1 cellular context compared by ENCODE assay signal in genomic region chr1:16014509-16015482, GRCh38.
TF ChIP-seq lines count a peak whose summit lies in the region.

No MANE protein-coding gene starts in this region.

TF ChIP-seq in HepG2, 621 proteins besides CTCF, POLR2A, EP300 and RAD21 (continued from another document and continues in another):
- TF ChIP-seq, protein P1, sequence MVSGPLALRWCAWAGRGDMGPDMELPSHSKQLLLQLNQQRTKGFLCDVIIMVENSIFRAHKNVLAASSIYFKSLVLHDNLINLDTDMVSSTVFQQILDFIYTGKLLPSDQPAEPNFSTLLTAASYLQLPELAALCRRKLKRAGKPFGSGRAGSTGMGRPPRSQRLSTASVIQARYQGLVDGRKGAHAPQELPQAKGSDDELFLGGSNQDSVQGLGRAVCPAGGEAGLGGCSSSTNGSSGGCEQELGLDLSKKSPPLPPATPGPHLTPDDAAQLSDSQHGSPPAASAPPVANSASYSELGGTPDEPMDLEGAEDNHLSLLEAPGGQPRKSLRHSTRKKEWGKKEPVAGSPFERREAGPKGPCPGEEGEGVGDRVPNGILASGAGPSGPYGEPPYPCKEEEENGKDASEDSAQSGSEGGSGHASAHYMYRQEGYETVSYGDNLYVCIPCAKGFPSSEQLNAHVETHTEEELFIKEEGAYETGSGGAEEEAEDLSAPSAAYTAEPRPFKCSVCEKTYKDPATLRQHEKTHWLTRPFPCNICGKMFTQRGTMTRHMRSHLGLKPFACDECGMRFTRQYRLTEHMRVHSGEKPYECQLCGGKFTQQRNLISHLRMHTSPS (CRISPR knock-in tag; IDR thresholded peaks at IDR 0.05; ENCODE audit: low read depth) = 0 out of 2 replicates have a peak, but pooled peaks have one; percentile 20
- no peak for TF ChIP-seq JUN (CRISPR knock-in tag; IDR thresholded peaks at IDR 0.05)
- TF ChIP-seq SNAPC2 (CRISPR knock-in tag; IDR thresholded peaks at IDR 0.05) = no peak
- 0 out of 2 replicates have a peak, but pooled peaks have one; percentile 27 for TF ChIP-seq ZSCAN21 (CRISPR knock-in tag; IDR thresholded peaks at IDR 0.05; ENCODE audit: borderline replicate concordance)
- TF ChIP-seq, protein P2, sequence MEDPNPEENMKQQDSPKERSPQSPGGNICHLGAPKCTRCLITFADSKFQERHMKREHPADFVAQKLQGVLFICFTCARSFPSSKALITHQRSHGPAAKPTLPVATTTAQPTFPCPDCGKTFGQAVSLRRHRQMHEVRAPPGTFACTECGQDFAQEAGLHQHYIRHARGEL (CRISPR knock-in tag; IDR thresholded peaks at IDR 0.05) = no peak
- no peak for TF ChIP-seq ZNF703 (CRISPR knock-in tag; IDR thresholded peaks at IDR 0.05; ENCODE audit: borderline replicate concordance)
- peak; percentile 67 for TF ChIP-seq SAP130 (CRISPR knock-in tag; IDR thresholded peaks at IDR 0.05; ENCODE audit: low read depth)
- TF ChIP-seq HOXA9 (CRISPR knock-in tag; IDR thresholded peaks at IDR 0.05; ENCODE audit: borderline replicate concordance) = no peak
- no peak for TF ChIP-seq MBNL3 (CRISPR knock-in tag; conservative IDR thresholded peaks at IDR 0.05)
- peak; percentile 91 for TF ChIP-seq HNRNPL (IDR thresholded peaks at IDR 0.05; ENCODE audit: low read depth, low read length)
- TF ChIP-seq ZNF549 (CRISPR knock-in tag; IDR thresholded peaks at IDR 0.05) = no peak
- TF ChIP-seq GFI1 (CRISPR knock-in tag; IDR thresholded peaks at IDR 0.05; ENCODE audit: borderline replicate concordance) = 0 out of 2 replicates have a peak, but pooled peaks have one; percentile 35
- no peak for TF ChIP-seq CBX2 (IDR thresholded peaks at IDR 0.05; ENCODE audit: low read depth, low read length)
- TF ChIP-seq CBX2 (CRISPR knock-in tag; IDR thresholded peaks at IDR 0.05; ENCODE audit: low read depth) = no peak
- no peak for TF ChIP-seq ZMYM4 (CRISPR knock-in tag; IDR thresholded peaks at IDR 0.05)
- TF ChIP-seq ZNF121 (CRISPR knock-in tag; IDR thresholded peaks at IDR 0.05) = no peak
- 0 out of 2 replicates have a peak, but pooled peaks have one; percentile 14 for TF ChIP-seq PAXIP1 (CRISPR knock-in tag; conservative IDR thresholded peaks at IDR 0.05)
- TF ChIP-seq MAF1 (CRISPR knock-in tag; IDR thresholded peaks at IDR 0.05; ENCODE audit: borderline replicate concordance) = no peak
- TF ChIP-seq MEF2D (CRISPR knock-in tag; IDR thresholded peaks at IDR 0.05) = no peak
- TF ChIP-seq NR0B2 (CRISPR knock-in tag; IDR thresholded peaks at IDR 0.05) = 0 out of 2 replicates have a peak, but pooled peaks have one; percentile 42
- TF ChIP-seq, protein P3, sequence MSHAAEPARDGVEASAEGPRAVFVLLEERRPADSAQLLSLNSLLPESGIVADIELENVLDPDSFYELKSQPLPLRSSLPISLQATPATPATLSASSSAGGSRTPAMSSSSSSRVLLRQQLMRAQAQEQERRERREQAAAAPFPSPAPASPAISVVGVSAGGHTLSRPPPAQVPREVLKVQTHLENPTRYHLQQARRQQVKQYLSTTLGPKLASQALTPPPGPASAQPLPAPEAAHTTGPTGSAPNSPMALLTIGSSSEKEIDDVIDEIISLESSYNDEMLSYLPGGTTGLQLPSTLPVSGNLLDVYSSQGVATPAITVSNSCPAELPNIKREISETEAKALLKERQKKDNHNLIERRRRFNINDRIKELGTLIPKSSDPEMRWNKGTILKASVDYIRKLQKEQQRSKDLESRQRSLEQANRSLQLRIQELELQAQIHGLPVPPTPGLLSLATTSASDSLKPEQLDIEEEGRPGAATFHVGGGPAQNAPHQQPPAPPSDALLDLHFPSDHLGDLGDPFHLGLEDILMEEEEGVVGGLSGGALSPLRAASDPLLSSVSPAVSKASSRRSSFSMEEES (CRISPR knock-in tag; IDR thresholded peaks at IDR 0.05) = peak; percentile 47; the same call in 1 of the 2 replicates
- no peak for TF ChIP-seq ZNF713 (CRISPR knock-in tag; IDR thresholded peaks at IDR 0.05)
- TF ChIP-seq RFXAP (CRISPR knock-in tag; IDR thresholded peaks at IDR 0.05; ENCODE audit: borderline replicate concordance) = no peak
- TF ChIP-seq ZKSCAN5 (CRISPR knock-in tag; IDR thresholded peaks at IDR 0.05) = no peak
- no peak for TF ChIP-seq ZNF7 (CRISPR knock-in tag; IDR thresholded peaks at IDR 0.05)
- TF ChIP-seq KDM5B (CRISPR knock-in tag; IDR thresholded peaks at IDR 0.05; ENCODE audit: borderline replicate concordance) = peak; percentile 58; the same call in 1 of the 2 replicates
- no peak for TF ChIP-seq GTF3A (CRISPR knock-in tag; conservative IDR thresholded peaks at IDR 0.05)
- TF ChIP-seq MXI1 (IDR thresholded peaks at IDR 0.05; ENCODE audit: borderline replicate concordance, low read depth, low read length) = peak; percentile 28; the same call in 1 of the 3 replicates
- TF ChIP-seq NFE2L1 (CRISPR knock-in tag; IDR thresholded peaks at IDR 0.05; ENCODE audit: borderline replicate concordance) = no peak
- no peak for TF ChIP-seq ZNF550 (CRISPR knock-in tag; IDR thresholded peaks at IDR 0.05; ENCODE audit: borderline replicate concordance)
- TF ChIP-seq MAFG (CRISPR knock-in tag; IDR thresholded peaks at IDR 0.05) = no peak
- TF ChIP-seq MLLT10 (CRISPR knock-in tag; IDR thresholded peaks at IDR 0.05) = no peak
- TF ChIP-seq U2AF1 (optimal IDR thresholded peaks at IDR 0.05; ENCODE audit: low read depth, low read length) = no peak
- TF ChIP-seq ZNF563 (CRISPR knock-in tag; IDR thresholded peaks at IDR 0.05) = no peak
- TF ChIP-seq KLF9 (CRISPR knock-in tag; IDR thresholded peaks at IDR 0.05; ENCODE audit: low read depth) = 0 out of 2 replicates have a peak, but pooled peaks have one; percentile 40
- TF ChIP-seq, protein P4, sequence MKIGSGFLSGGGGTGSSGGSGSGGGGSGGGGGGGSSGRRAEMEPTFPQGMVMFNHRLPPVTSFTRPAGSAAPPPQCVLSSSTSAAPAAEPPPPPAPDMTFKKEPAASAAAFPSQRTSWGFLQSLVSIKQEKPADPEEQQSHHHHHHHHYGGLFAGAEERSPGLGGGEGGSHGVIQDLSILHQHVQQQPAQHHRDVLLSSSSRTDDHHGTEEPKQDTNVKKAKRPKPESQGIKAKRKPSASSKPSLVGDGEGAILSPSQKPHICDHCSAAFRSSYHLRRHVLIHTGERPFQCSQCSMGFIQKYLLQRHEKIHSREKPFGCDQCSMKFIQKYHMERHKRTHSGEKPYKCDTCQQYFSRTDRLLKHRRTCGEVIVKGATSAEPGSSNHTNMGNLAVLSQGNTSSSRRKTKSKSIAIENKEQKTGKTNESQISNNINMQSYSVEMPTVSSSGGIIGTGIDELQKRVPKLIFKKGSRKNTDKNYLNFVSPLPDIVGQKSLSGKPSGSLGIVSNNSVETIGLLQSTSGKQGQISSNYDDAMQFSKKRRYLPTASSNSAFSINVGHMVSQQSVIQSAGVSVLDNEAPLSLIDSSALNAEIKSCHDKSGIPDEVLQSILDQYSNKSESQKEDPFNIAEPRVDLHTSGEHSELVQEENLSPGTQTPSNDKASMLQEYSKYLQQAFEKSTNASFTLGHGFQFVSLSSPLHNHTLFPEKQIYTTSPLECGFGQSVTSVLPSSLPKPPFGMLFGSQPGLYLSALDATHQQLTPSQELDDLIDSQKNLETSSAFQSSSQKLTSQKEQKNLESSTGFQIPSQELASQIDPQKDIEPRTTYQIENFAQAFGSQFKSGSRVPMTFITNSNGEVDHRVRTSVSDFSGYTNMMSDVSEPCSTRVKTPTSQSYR (CRISPR knock-in tag; IDR thresholded peaks at IDR 0.05; ENCODE audit: borderline replicate concordance) = peak; percentile 71; the same call in 1 of the 2 replicates
- no peak for TF ChIP-seq ZNF709 (CRISPR knock-in tag; IDR thresholded peaks at IDR 0.05)
- TF ChIP-seq BCL6 (CRISPR knock-in tag; IDR thresholded peaks at IDR 0.05) = no peak
- no peak for TF ChIP-seq ATF7 (IDR thresholded peaks at IDR 0.05)
- no peak for TF ChIP-seq ATF7 (CRISPR knock-in tag; IDR thresholded peaks at IDR 0.05)
- TF ChIP-seq, protein P5, sequence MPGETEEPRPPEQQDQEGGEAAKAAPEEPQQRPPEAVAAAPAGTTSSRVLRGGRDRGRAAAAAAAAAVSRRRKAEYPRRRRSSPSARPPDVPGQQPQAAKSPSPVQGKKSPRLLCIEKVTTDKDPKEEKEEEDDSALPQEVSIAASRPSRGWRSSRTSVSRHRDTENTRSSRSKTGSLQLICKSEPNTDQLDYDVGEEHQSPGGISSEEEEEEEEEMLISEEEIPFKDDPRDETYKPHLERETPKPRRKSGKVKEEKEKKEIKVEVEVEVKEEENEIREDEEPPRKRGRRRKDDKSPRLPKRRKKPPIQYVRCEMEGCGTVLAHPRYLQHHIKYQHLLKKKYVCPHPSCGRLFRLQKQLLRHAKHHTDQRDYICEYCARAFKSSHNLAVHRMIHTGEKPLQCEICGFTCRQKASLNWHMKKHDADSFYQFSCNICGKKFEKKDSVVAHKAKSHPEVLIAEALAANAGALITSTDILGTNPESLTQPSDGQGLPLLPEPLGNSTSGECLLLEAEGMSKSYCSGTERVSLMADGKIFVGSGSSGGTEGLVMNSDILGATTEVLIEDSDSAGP (CRISPR knock-in tag; IDR thresholded peaks at IDR 0.05; ENCODE audit: borderline replicate concordance) = 0 out of 2 replicates have a peak, but pooled peaks have one; percentile 32
- no peak for TF ChIP-seq ZNF407 (CRISPR knock-in tag; IDR thresholded peaks at IDR 0.05; ENCODE audit: not compliant biosample characterization)
- no peak for TF ChIP-seq NR2C2 (CRISPR knock-in tag; IDR thresholded peaks at IDR 0.05; ENCODE audit: borderline replicate concordance)
- TF ChIP-seq TGIF2 (CRISPR knock-in tag; IDR thresholded peaks at IDR 0.05) = no peak
- peak; percentile 70; the same call in 1 of the 2 replicates for TF ChIP-seq MYC (CRISPR knock-in tag; IDR thresholded peaks at IDR 0.05; ENCODE audit: borderline replicate concordance)
